8 cellular contexts compared by ENCODE assay signal in the genomic region with DNA sequence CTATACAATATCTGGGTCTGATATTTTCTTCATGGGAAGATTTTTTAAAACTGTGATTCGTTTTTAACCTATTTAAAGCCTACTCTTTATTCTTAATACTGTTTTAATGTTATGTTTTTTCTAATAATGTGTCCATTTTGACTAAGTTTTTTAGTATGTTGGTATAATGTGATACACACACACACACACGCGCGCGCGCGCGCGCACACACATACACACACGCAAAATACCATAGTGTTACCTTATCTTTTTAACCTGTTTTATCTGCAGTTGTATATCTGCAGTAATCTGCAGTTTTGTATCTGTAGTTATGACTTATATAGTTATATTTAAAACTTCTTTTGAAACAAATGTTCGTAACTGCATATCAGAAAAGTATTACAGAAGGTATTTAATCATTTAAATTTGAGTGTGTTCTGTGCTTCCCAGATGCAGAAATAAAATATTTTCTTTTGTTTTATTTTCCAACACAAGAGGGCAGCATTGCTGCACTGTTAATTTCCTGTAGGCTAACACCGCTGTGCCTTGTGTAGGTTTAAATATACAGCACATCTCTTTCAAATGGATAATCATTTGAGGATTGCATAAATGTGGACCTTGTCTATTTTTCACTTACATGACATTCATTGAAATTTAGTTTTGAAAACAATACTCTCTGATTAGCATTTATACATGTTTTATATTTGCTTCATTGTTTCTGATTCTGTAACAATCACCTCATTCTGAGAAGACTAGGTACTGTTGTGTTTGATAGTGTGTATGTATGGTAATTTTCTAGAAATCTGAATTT.
DNase-seq lines count a peak whose midpoint lies in the region; ATAC-seq and TF ChIP-seq lines count a peak whose summit lies in the region.

No MANE protein-coding gene starts in this region.

- H3K4me1 ChIP-seq in Karpas-422 (ENCODE audit: low read length) (peaks cover 11% of the 10 kb centered on the region), RWPE2 (ENCODE audit: insufficient read depth, poor library complexity, severe bottlenecking) (no peaks in the 10 kb centered on the region)

- no peaks in the 10 kb centered on the region for H3K36me3 ChIP-seq in Karpas-422 (ENCODE audit: insufficient read depth, low read length)
- H3K36me3 ChIP-seq in RWPE2 (ENCODE audit: low read depth) = no peaks in the 10 kb centered on the region

- no peak overlapping the region for H3K4me3 ChIP-seq in Karpas-422 (ENCODE audit: low read length)
- H3K4me3 ChIP-seq in RWPE2 (ENCODE audit: severe bottlenecking) = no peak overlapping the region
- peak overlapping the region in 29 of 59 donors; percentile 1 to 56 (median 25) for H3K4me3 ChIP-seq in dorsolateral prefrontal cortex

- no peak overlapping the region for H3K4me2 ChIP-seq in Karpas-422 (ENCODE audit: low read depth, low read length, poor library complexity, severe bottlenecking)

- no peaks in the 10 kb centered on the region for H3K27me3 ChIP-seq in Karpas-422 (ENCODE audit: low read length)
- H3K27me3 ChIP-seq in RWPE2 (ENCODE audit: insufficient read depth, poor library complexity, severe bottlenecking) = no peaks in the 10 kb centered on the region
- H3K27me3 ChIP-seq in dorsolateral prefrontal cortex = no peaks in the 10 kb centered on the region

- no peak overlapping the region for H3K9ac ChIP-seq in Karpas-422 (ENCODE audit: low read length)

- no peak overlapping the region for H2AFZ ChIP-seq in Karpas-422 (ENCODE audit: low read length)

- H3K9me2 ChIP-seq in Karpas-422 (replicated peaks; ENCODE audit: insufficient read depth, low read length) = no peaks in the 10 kb centered on the region

- no peaks in the 10 kb centered on the region for H3K9me3 ChIP-seq in Karpas-422 (ENCODE audit: low read length)
- H3K9me3 ChIP-seq in RWPE2 (ENCODE audit: severe bottlenecking) = no peaks in the 10 kb centered on the region

- no peaks in the 10 kb centered on the region for H4K20me1 ChIP-seq in Karpas-422 (ENCODE audit: insufficient read depth, low read depth, low read length)

- no peaks in the 10 kb centered on the region for H3K79me2 ChIP-seq in Karpas-422 (ENCODE audit: low read length)

- TF ChIP-seq CTCF in RWPE2 (IDR thresholded peaks at IDR 0.05; ENCODE audit: poor library complexity, severe bottlenecking) (peak; percentile 90), dorsolateral prefrontal cortex (IDR thresholded peaks at IDR 0.05 in 54 of 56, conservative IDR thresholded peaks at IDR 0.05 in 2 of 56; ENCODE audit: low read depth in 1 of 56, partially characterized antibody in 56 of 56) (peak; percentile 74 to 100 (median 88))

- peak; percentile 42 for DNase-seq in SIG-M5 treated with dmso at 0.1 percent for 504 hours (lab: John Stamatoyannopoulos, UW; ENCODE audit: unreplicated experiment)
- DNase-seq in SIG-M5 (lab: John Stamatoyannopoulos, UW) = no peak
- peak; percentile 85 for DNase-seq in Karpas-422
- no peak for DNase-seq in RWPE2 (ENCODE audit: low spot score)
- peak in 1 of 10 donors; percentile 8 for DNase-seq in dorsolateral prefrontal cortex
- peak; percentile 87 for DNase-seq in midbrain (lab: John Stamatoyannopoulos, UW)
- DNase-seq in posterior cingulate gyrus = no peak

- H3K27ac ChIP-seq in Karpas-422 (ENCODE audit: low read length) (no peak overlapping the region), RWPE2 (ENCODE audit: poor library complexity, severe bottlenecking) (no peak overlapping the region), dorsolateral prefrontal cortex (peak overlapping the region in 55 of 59 donors; percentile 1 to 99 (median 71))

- peak; percentile 78 for ATAC-seq in GM19455 (IDR thresholded peaks at IDR 0.05; ENCODE audit: unreplicated experiment)
- peak; percentile 63 for ATAC-seq in RWPE2 (ENCODE audit: low read depth)

- intact Hi-C loops in dorsolateral prefrontal cortex (cut with DNase I) (loop anchor here (1.0 to 10.0 kb wide), 7 partner anchors 34 to 894 kb away; no protein-coding TSS in a partner anchor), posterior cingulate gyrus (cut with DNase I) (loop anchor here (1.0 to 10.0 kb wide), 4 partner anchors 274 to 724 kb away; no protein-coding TSS in a partner anchor)

Comparison
In these comparisons a context has a peak if more than half of its experiments do, and no peak if none do; other contexts are left out.
1. DNase-seq: peak in SIG-M5 treated with dmso at 0.1 percent for 504 hours (single experiment), Karpas-422 (single experiment) and midbrain (single experiment); none in SIG-M5 (single experiment), RWPE2 (single experiment) and posterior cingulate gyrus (0 of 10).
2. H3K27ac ChIP-seq: peak in dorsolateral prefrontal cortex (55 of 59); none in Karpas-422 (single experiment) and RWPE2 (single experiment).